In the genomic region with DNA sequence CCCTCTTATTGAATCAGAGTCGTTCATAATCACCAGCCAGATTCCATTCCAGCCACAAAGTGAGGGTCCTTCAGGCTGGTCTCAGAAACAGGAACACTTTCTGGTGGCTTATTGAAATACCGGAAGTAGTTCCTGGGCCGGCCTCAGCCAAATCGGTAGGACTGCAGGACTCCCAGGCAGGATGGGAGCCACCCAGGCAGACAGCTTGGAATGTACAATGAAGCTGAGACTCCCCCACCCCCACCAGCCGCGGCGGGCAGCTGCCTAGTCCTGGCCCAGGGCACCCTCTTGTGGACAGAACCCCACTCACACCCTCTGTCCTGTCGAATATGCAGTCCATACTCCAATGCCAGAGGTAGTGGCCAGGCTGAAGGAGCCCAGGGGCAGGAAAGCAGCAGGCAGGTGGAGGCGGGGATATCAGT, we compare ENCODE assay signal across 8 cellular contexts. TPM values are rescaled to one million over a fixed set of nuclear protein-coding genes. Genes with fewer than 3 reads are reported as not detected.
DNase-seq lines count a peak whose midpoint lies in the region; ATAC-seq lines count a peak whose summit lies in the region.

No MANE protein-coding gene starts in this region.

- peak; percentile 43 for ATAC-seq in HG03159 (IDR thresholded peaks at IDR 0.05; ENCODE audit: unreplicated experiment)
- no peak for ATAC-seq in HG02798 (IDR thresholded peaks at IDR 0.05; ENCODE audit: poor library complexity, unreplicated experiment)

- DNase-seq in GDM1 (lab: John Stamatoyannopoulos, UW) (peak; percentile 47), NCI-H510A treated with DMSO at 0.1 percent for 48 hours (lab: John Stamatoyannopoulos, UW) (peak; percentile 93), cerebellum (ENCODE audit: low spot score) (peak; percentile 81), left kidney (ENCODE audit: low read depth, low spot score) (peak; percentile 97)
- peak; percentile 60 to 70 for DNase-seq in activated CD4-positive, alpha-beta T cell treated with anti-CD3 and anti-CD28 coated beads for 24 hours (ENCODE audit: low read depth in 2 of 2)
- peak; percentile 67 to 70 for DNase-seq in stimulated activated CD4-positive, alpha-beta T cell treated with anti-CD3 and anti-CD28 coated beads, Interleukin-2, amount 100 ng/mL, for 48 hours

RNA-seq across cellular contexts. Expression of a gene that starts 43.8 kb away (rescaled TPM):
- total RNA-seq in cerebellum: 51.2 TPM

RNA-seq across cellular contexts. Expression of a gene that starts 53.3 kb away (rescaled TPM):
- 1.9 TPM for total RNA-seq in cerebellum

Comparison
In these comparisons a context has a peak if more than half of its experiments do, and no peak if none do; other contexts are left out.
1. DNase-seq: peak in every context shown above with its lines; median percentile 97 in left kidney; 93 in NCI-H510A treated with DMSO at 0.1 percent for 48 hours; 81 in cerebellum; 68 in stimulated activated CD4-positive, alpha-beta T cell treated with anti-CD3 and anti-CD28 coated beads, Interleukin-2, amount 100 ng/mL, for 48 hours; 65 in activated CD4-positive, alpha-beta T cell treated with anti-CD3 and anti-CD28 coated beads for 24 hours; 47 in GDM1.